ENCODE assay signal across 7 cellular contexts in the genomic region with DNA sequence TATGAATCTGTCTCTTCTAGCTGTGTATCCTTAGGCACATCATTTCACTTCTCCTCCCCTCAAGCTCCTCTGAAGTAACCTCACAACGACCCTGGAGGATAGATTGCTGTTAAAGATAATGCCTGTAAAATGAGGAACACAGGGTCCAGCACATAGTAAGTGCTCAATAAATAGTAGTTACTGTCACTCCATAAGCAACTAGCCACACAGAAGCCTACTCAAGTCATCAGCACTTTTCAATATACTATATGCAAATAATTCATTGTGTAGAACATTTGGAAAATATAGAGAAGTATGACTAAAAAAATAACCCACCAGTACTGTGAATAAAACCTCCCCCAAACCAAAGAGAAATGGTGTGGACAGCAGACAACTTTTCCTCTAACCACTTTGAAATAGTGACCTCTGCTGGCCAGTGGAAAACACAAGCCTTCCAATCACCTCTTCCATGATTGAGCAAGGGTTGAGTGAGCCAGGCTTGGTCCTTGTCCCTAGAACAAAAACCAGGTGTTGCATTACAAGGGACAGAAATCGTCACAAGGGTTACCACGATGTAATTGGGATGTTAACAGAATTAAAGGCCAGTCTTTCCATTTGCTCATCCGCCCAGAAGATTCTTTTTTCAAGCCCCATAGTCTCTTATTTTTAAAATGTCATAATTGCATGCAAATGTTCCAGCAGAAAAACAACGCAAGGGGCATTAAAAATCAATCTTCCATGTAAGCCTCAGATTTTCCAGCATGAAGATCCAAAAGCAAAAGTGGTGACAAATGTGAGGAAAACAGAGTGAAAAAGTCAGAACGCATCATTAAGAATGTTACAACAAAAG. TPM values are rescaled to one million over a fixed set of nuclear protein-coding genes. Genes with fewer than 3 reads are reported as not detected.
DNase-seq lines count a peak whose midpoint lies in the region; ATAC-seq and TF ChIP-seq lines count a peak whose summit lies in the region.

No MANE protein-coding gene starts in this region.

- peak; percentile 64; the same call in 2 of the 3 replicates for ATAC-seq in DND-41 (ENCODE audit: insufficient read depth, low read depth)

- H3F3A ChIP-seq in PC-9 (ENCODE audit: insufficient read depth, low read depth) = no peaks in the 10 kb centered on the region

- no peak overlapping the region for H3K4ac ChIP-seq in mesendoderm (ENCODE audit: low read depth, low read length)

- H4K8ac ChIP-seq in mesendoderm (ENCODE audit: low read depth, low read length) = no peak overlapping the region

- H3K23ac ChIP-seq in mesendoderm (ENCODE audit: low read length) = no peak overlapping the region

- CTCF ChIA-PET in PC-9 (lab: Charles Lee) = interaction anchor here (0.6 to 1.1 kb wide), 3 partner anchors 266 to 1630 kb away, joined by 3 to 5 read pairs (median 3); no protein-coding TSS in a partner anchor

- DNase-seq in DND-41 (peak; percentile 36), HPDE6-E6E7 (ENCODE audit: extremely low spot score) (peak; percentile 49), PC-9 (peak in 1 of 2 experiments; percentile 16), dermis microvascular lymphatic vessel endothelial cell (ENCODE audit: low read depth in 2 of 2) (peak; percentile 58 to 63), mesendoderm (peak; percentile 82), T1000 (lab: John Stamatoyannopoulos, UW) (no peak), NCI-H187 (lab: John Stamatoyannopoulos, UW) (no peak)

- no peak overlapping the region for H2AFZ ChIP-seq in DND-41 (ENCODE audit: low read depth, low read length)
- no peak overlapping the region for H2AFZ ChIP-seq in PC-9

- POLR2A ChIA-PET in PC-9 (lab: Charles Lee; ENCODE audit: unreplicated experiment) = no interaction called here

- H2BK120ac ChIP-seq in mesendoderm (ENCODE audit: low read depth, low read length) = no peak overlapping the region

- no CpG with 5 or more reads among the region's 6 CpGs for WGBS in mesendoderm (ENCODE audit: extremely low coverage, insufficient coverage, low lambda C conversion rate)

- H3K4me1 ChIP-seq in DND-41 (ENCODE audit: insufficient read depth, low read length) = no peaks in the 10 kb centered on the region
- no peaks in the 10 kb centered on the region for H3K4me1 ChIP-seq in PC-9 (replicated peaks; ENCODE audit: insufficient read depth)
- no peaks in the 10 kb centered on the region for H3K4me1 ChIP-seq in mesendoderm (ENCODE audit: control insufficient read depth, low read depth, low read length)

- H3K9me3 ChIP-seq in DND-41 (ENCODE audit: insufficient read depth, low read length, severe bottlenecking) = no peaks in the 10 kb centered on the region
- H3K9me3 ChIP-seq in PC-9 (ENCODE audit: insufficient read depth, low read depth) = no peaks in the 10 kb centered on the region

- H3K9ac ChIP-seq in DND-41 (ENCODE audit: low read depth, low read length) (no peak overlapping the region), mesendoderm (ENCODE audit: low read length) (no peak overlapping the region)

- H3K27me3 ChIP-seq in DND-41 (ENCODE audit: insufficient read depth, low read length, poor library complexity) = no peaks in the 10 kb centered on the region
- no peaks in the 10 kb centered on the region for H3K27me3 ChIP-seq in PC-9 (ENCODE audit: insufficient read depth, low read depth)
- no peaks in the 10 kb centered on the region for H3K27me3 ChIP-seq in mesendoderm (ENCODE audit: insufficient read depth, low read length, poor library complexity)

- no peak overlapping the region for H3K56ac ChIP-seq in mesendoderm (ENCODE audit: low read length)

- H4K5ac ChIP-seq in mesendoderm (ENCODE audit: low read length) = no peak overlapping the region

- no peak overlapping the region for H3K4me2 ChIP-seq in DND-41 (ENCODE audit: insufficient read depth, low read length)
- no peak overlapping the region for H3K4me2 ChIP-seq in PC-9
- H3K4me2 ChIP-seq in mesendoderm (ENCODE audit: low read length) = no peak overlapping the region

- intact Hi-C loops in PC-9 (cut with micrococcal nuclease; ENCODE audit: unreplicated experiment) = loop anchor here (1.0 kb wide), 1 partner anchor 269 kb away; no protein-coding TSS in a partner anchor

- no peaks in the 10 kb centered on the region for H3K79me1 ChIP-seq in mesendoderm (ENCODE audit: low read length)

- H3K4me3 ChIP-seq in DND-41 (ENCODE audit: low read depth in 1 of 2, low read length in 2 of 2) (no peak overlapping the region), PC-9 (no peak overlapping the region), mesendoderm (ENCODE audit: low read length) (no peak overlapping the region)

- no peak overlapping the region for H2BK15ac ChIP-seq in mesendoderm (replicated peaks; ENCODE audit: low read depth)

- no peak overlapping the region for H2BK5ac ChIP-seq in mesendoderm (ENCODE audit: low read length)

- TF ChIP-seq CTCF in DND-41 (IDR thresholded peaks at IDR 0.05; ENCODE audit: borderline replicate concordance, extremely low read depth, low read length, poor library complexity, severe bottlenecking) = peak; percentile 82
- TF ChIP-seq CTCF in PC-9 (conservative IDR thresholded peaks at IDR 0.05) = peak; percentile 77

- H4K20me1 ChIP-seq in DND-41 (ENCODE audit: insufficient read depth, low read length) = no peaks in the 10 kb centered on the region
- H4K20me1 ChIP-seq in PC-9 (ENCODE audit: insufficient read depth) = no peaks in the 10 kb centered on the region

- H3K79me2 ChIP-seq in DND-41 (ENCODE audit: insufficient read depth, low read length) = no peaks in the 10 kb centered on the region
- H3K79me2 ChIP-seq in PC-9 (ENCODE audit: low read depth) = no peaks in the 10 kb centered on the region
- no peaks in the 10 kb centered on the region for H3K79me2 ChIP-seq in mesendoderm (ENCODE audit: control insufficient read depth, insufficient read depth, low read length)

- BruUV-seq in PC-9 (replicated peaks; lab: Mats Ljungman, UMichigan) = no TSS peak

- no peak overlapping the region for H2AK5ac ChIP-seq in mesendoderm (ENCODE audit: low read length)

- no peaks in the 10 kb centered on the region for H3K9me2 ChIP-seq in PC-9 (ENCODE audit: insufficient read depth)

- H3K36me3 ChIP-seq in DND-41 (ENCODE audit: insufficient read depth, low read length) = no peaks in the 10 kb centered on the region
- H3K36me3 ChIP-seq in PC-9 (ENCODE audit: low read depth) = no peaks in the 10 kb centered on the region
- no peaks in the 10 kb centered on the region for H3K36me3 ChIP-seq in mesendoderm (ENCODE audit: control insufficient read depth, insufficient read depth, low read length)

- H3K27ac ChIP-seq in DND-41 (ENCODE audit: low read length) = no peak overlapping the region
- no peak overlapping the region for H3K27ac ChIP-seq in PC-9
- H3K27ac ChIP-seq in mesendoderm (ENCODE audit: low read depth, low read length) = no peak overlapping the region

- H3K18ac ChIP-seq in mesendoderm (ENCODE audit: low read length) = no peak overlapping the region

RNA-seq across cellular contexts. Expression of gene GLIS1, which starts 15.7 kb away (rescaled TPM):
- total RNA-seq in PC-9 (2021) (not detected in 2 replicates), dermis microvascular lymphatic vessel endothelial cell (under 0.01 TPM in 1 of 2 replicates, not detected in the other)
- polyA plus RNA-seq in mesendoderm (2013, experiment 1 of 2) = 2.5 TPM
- 2.4 TPM for polyA plus RNA-seq in mesendoderm (2013, experiment 2 of 2)

Comparison
In these comparisons a context has a peak if more than half of its experiments do, and no peak if none do; other contexts are left out.
1. DNase-seq: peak in DND-41 (single experiment), HPDE6-E6E7 (single experiment), dermis microvascular lymphatic vessel endothelial cell (2 of 2) and mesendoderm (single experiment); none in T1000 (single experiment) and NCI-H187 (0 of 2).